23 cellular contexts compared by ENCODE assay signal in genomic region chr16:66030036-66030435, GRCh38.
DNase-seq lines count a peak whose midpoint lies in the region; ATAC-seq and TF ChIP-seq lines count a peak whose summit lies in the region.
"Had no signal": no experiment of that assay in that cellular context is flagged by ENCODE, and none has a peak within 500 bp of the region (broad histone marks: within the 10 kb centered on the region; RNA-seq: fewer than 3 reads in every experiment).

No MANE protein-coding gene starts in this region.

- no peaks in the 10 kb centered on the region for H3K36me3 Mint-ChIP-seq in T-helper 17 cell (ENCODE audit: low read depth)
- H3K36me3 Mint-ChIP-seq: activated naive CD4-positive, alpha-beta T cell treated with anti-CD3 and anti-CD28 coated beads, Interleukin-2, amount 10 ng/mL, durations not matched to agents 7 days and 5 days; memory B cell; naive B cell had no signal

- H4K20me1 ChIP-seq in GM23248 (ENCODE audit: insufficient read depth): no peaks in the 10 kb centered on the region

- ATAC-seq in T-helper 17 cell: no peak
- ATAC-seq: A549, right cardiac atrium, upper lobe of right lung had no signal

- POLR2A ChIA-PET in AG04449 (lab: Yijun Ruan, JAX): interaction anchor here (0.6 kb wide), 1 partner anchor 18 kb away, joined by 3 read pairs; no protein-coding TSS in a partner anchor

- peaks cover 22% of the 10 kb centered on the region for H3K4me1 ChIP-seq in GM23248 (ENCODE audit: insufficient read depth)
- H3K4me1 ChIP-seq: A549, ascending aorta, upper lobe of right lung had no signal

- H3K27me3 ChIP-seq in GM23248 (replicated peaks; ENCODE audit: insufficient read depth): no peaks in the 10 kb centered on the region
- H3K27me3 ChIP-seq: ascending aorta, upper lobe of right lung had no signal

- H3K9me3 ChIP-seq in GM23248 (ENCODE audit: low read depth): no peaks in the 10 kb centered on the region
- H3K9me3 ChIP-seq in T-helper 17 cell (ENCODE audit: control insufficient read depth, low read length, poor library complexity, severe bottlenecking): no peaks in the 10 kb centered on the region
- H3K9me3 ChIP-seq: A549, ascending aorta, upper lobe of right lung had no signal

- TF ChIP-seq CTCF in AG04449 (IDR thresholded peaks at IDR 0.05; ENCODE audit: insufficient read depth, low read length, missing control alignments): no peak
- TF ChIP-seq CTCF in astrocyte of the cerebellum (IDR thresholded peaks at IDR 0.05; ENCODE audit: low read depth, low read length, missing control alignments): no peak

- peaks cover 30% of the 10 kb centered on the region for H3F3A ChIP-seq in GM23248 (ENCODE audit: insufficient read depth)

- H3K27ac ChIP-seq in GM23248: no peak overlapping the region
- H3K27ac ChIP-seq: A549, ascending aorta, KMS-11 had no signal

- no peak overlapping the region for H2AFZ ChIP-seq in GM23248

- H3K4me3 ChIP-seq in AG04449 (ENCODE audit: low read depth, low read length) (no peak overlapping the region), GM23248 (no peak overlapping the region), astrocyte of the cerebellum (ENCODE audit: low read depth, low read length) (no peak overlapping the region)
- H3K4me3 ChIP-seq: A549, ascending aorta, upper lobe of right lung had no signal

- no peaks in the 10 kb centered on the region for H3K36me3 ChIP-seq in GM23248 (ENCODE audit: low read depth)
- H3K36me3 ChIP-seq: ascending aorta, upper lobe of right lung had no signal

- H3K4me1 Mint-ChIP-seq in T-helper 17 cell: no peaks in the 10 kb centered on the region
- H3K4me1 Mint-ChIP-seq: activated naive CD4-positive, alpha-beta T cell treated with anti-CD3 and anti-CD28 coated beads, Interleukin-2, amount 10 ng/mL, durations not matched to agents 7 days and 5 days; memory B cell; naive B cell had no signal

- no peaks in the 10 kb centered on the region for H3K79me2 ChIP-seq in GM23248 (ENCODE audit: insufficient read depth)

- in situ Hi-C loops in GM23248 (cut with MboI): no loop called here
- in situ Hi-C loops in astrocyte of the cerebellum (cut with HindIII; ENCODE audit: low sequenced_read_pairs): no loop called here

- CTCF ChIA-PET in AG04449 (lab: Yijun Ruan, JAX): interaction anchor here (0.8 kb wide), 1 partner anchor 9 kb away, joined by 3 read pairs; no protein-coding TSS in a partner anchor

- DNase-seq in AG04449 (ENCODE audit: low read depth, low spot score): peak; percentile 14
- peak; percentile 49 for DNase-seq in GM23248
- DNase-seq in astrocyte of the cerebellum (ENCODE audit: low read depth): peak; percentile 77
- DNase-seq in iris pigment epithelial cell (ENCODE audit: low read depth): peak; percentile 67
- DNase-seq in HK-2 (ENCODE audit: unreplicated experiment): no peak
- no peak for DNase-seq in mucosa of gallbladder (ENCODE audit: low spot score)
- DNase-seq in T-helper 17 cell: no peak
- DNase-seq in hypothalamus (lab: John Stamatoyannopoulos, UW): no peak
- DNase-seq: activated CD4-positive, alpha-beta T cell treated with anti-CD3 and anti-CD28 coated beads for 4 hours; activated naive CD4-positive, alpha-beta T cell treated with anti-CD3 and anti-CD28 coated beads, Interleukin-2, amount 10 ng/mL, durations not matched to agents 7 days and 5 days; activated T-cell treated with anti-CD3 and anti-CD28 coated beads, Interleukin-2, amount 50 U/mL, for 48 hours; effector CD4-positive, alpha-beta T cell; HCEC 1CT; MV-4-11; naive B cell; NCI-H69; T-helper 1 cell; upper lobe of right lung had no signal

- H3K4me3 Mint-ChIP-seq in T-helper 17 cell: no peak overlapping the region
- H3K4me3 Mint-ChIP-seq: activated naive CD4-positive, alpha-beta T cell treated with anti-CD3 and anti-CD28 coated beads, Interleukin-2, amount 10 ng/mL, durations not matched to agents 7 days and 5 days; memory B cell; naive B cell had no signal

- no peak overlapping the region for H3K9ac ChIP-seq in GM23248
- H3K9ac ChIP-seq: KMS-11 had no signal

- H3K27ac Mint-ChIP-seq in T-helper 17 cell: no peak overlapping the region
- H3K27ac Mint-ChIP-seq: activated naive CD4-positive, alpha-beta T cell treated with anti-CD3 and anti-CD28 coated beads, Interleukin-2, amount 10 ng/mL, durations not matched to agents 7 days and 5 days; memory B cell; naive B cell had no signal

- no peak overlapping the region for H3K4me2 ChIP-seq in GM23248 (ENCODE audit: unreplicated experiment)
- H3K4me2 ChIP-seq: A549, KMS-11 had no signal

- peaks cover 4% of the 10 kb centered on the region for H3K27me3 Mint-ChIP-seq in T-helper 17 cell
- H3K27me3 Mint-ChIP-seq: activated naive CD4-positive, alpha-beta T cell treated with anti-CD3 and anti-CD28 coated beads, Interleukin-2, amount 10 ng/mL, durations not matched to agents 7 days and 5 days; memory B cell had no signal

- no peaks in the 10 kb centered on the region for H3K9me2 ChIP-seq in GM23248 (ENCODE audit: insufficient read depth)

- 85 to 93% methylated on average over 4 of the region's 4 CpGs for WGBS in GM23248 (ENCODE audit: low coverage in 1 of 2, low lambda C conversion rate in 2 of 2, missing lambda C conversion rate in 2 of 2), 2 experiments

Comparison
In these comparisons a context has a peak if more than half of its experiments do, and no peak if none do; other contexts are left out.
1. DNase-seq: peak in AG04449 (single experiment), GM23248 (single experiment), astrocyte of the cerebellum (single experiment) and iris pigment epithelial cell (single experiment); none in HK-2 (single experiment), mucosa of gallbladder (single experiment), T-helper 17 cell (0 of 3) and hypothalamus (0 of 51).